ENCODE assay signal across 1 cellular context in genomic region chr11:133706925-133707794, GRCh38.
TF ChIP-seq lines count a peak whose summit lies in the region.

No MANE protein-coding gene starts in this region.

TF ChIP-seq in HepG2, 621 proteins besides CTCF, POLR2A, EP300 and RAD21 (continued from another document):
- no peak for TF ChIP-seq ZNF577 (CRISPR knock-in tag; IDR thresholded peaks at IDR 0.05; ENCODE audit: borderline replicate concordance, low read depth)
- TF ChIP-seq FOXA1 (IDR thresholded peaks at IDR 0.05): peak; percentile 21
- no peak for TF ChIP-seq FOXA1 (CRISPR knock-in tag; IDR thresholded peaks at IDR 0.05)
- no peak for TF ChIP-seq DPF2 (CRISPR knock-in tag; IDR thresholded peaks at IDR 0.05; ENCODE audit: borderline replicate concordance, low read depth)
- no peak for TF ChIP-seq ZNF749 (CRISPR knock-in tag; IDR thresholded peaks at IDR 0.05; ENCODE audit: borderline replicate concordance)
- TF ChIP-seq FOXP1 (IDR thresholded peaks at IDR 0.05): 0 out of 2 replicates have a peak, but pooled peaks have one; percentile 21
- TF ChIP-seq FOXP1 (CRISPR knock-in tag; IDR thresholded peaks at IDR 0.05): no peak
